ENCODE assay signal across 8 cellular contexts in genomic region chr5:146541956-146542849, GRCh38. TPM values are rescaled to one million over a fixed set of nuclear protein-coding genes. Genes with fewer than 3 reads are reported as not detected.
DNase-seq lines count a peak whose midpoint lies in the region; ATAC-seq and TF ChIP-seq lines count a peak whose summit lies in the region.

No MANE protein-coding gene starts in this region.

- no peaks in the 10 kb centered on the region for H3K36me3 ChIP-seq in thoracic aorta

- H3K4me3 ChIP-seq in fibroblast of mammary gland (ENCODE audit: control insufficient read depth, low read depth, low read length) (no peak overlapping the region), thoracic aorta (no peak overlapping the region)

- no peak overlapping the region for H3K4me3 Mint-ChIP-seq in activated T-cell treated with anti-CD3 and anti-CD28 coated beads, Interleukin-2, amount 50 U/mL, for 4 hours

- peaks cover 4% of the 10 kb centered on the region for H3K27me3 Mint-ChIP-seq in activated T-cell treated with anti-CD3 and anti-CD28 coated beads, Interleukin-2, amount 50 U/mL, for 4 hours (ENCODE audit: low read depth)

- H3K9me3 Mint-ChIP-seq in activated T-cell treated with anti-CD3 and anti-CD28 coated beads, Interleukin-2, amount 50 U/mL, for 4 hours = no peaks in the 10 kb centered on the region

- H3K9me3 ChIP-seq in thoracic aorta = no peaks in the 10 kb centered on the region

- H3K36me3 Mint-ChIP-seq in activated T-cell treated with anti-CD3 and anti-CD28 coated beads, Interleukin-2, amount 50 U/mL, for 4 hours (ENCODE audit: insufficient read depth) = no peaks in the 10 kb centered on the region

- TF ChIP-seq CTCF in fibroblast of mammary gland (conservative IDR thresholded peaks at IDR 0.05; ENCODE audit: control insufficient read depth, insufficient read depth, low read depth, low read length) (peak; percentile 71), omental fat pad (IDR thresholded peaks at IDR 0.05) (peak in 1 of 3 donors; percentile 77), thoracic aorta (IDR thresholded peaks at IDR 0.05) (peak; percentile 91)

- DNase-seq in DMS53 treated with DMSO at 0.1 percent for 48 hours (lab: John Stamatoyannopoulos, UW; ENCODE audit: unreplicated experiment) = peak; percentile 68
- DNase-seq in HT1080 (ENCODE audit: low read depth) = peak; percentile 62
- DNase-seq in OCI-M1 (lab: John Stamatoyannopoulos, UW) = peak; percentile 74
- DNase-seq in activated T-cell treated with anti-CD3 and anti-CD28 coated beads, Interleukin-2, amount 50 U/mL, for 4 hours = peak; percentile 60
- DNase-seq in fibroblast of mammary gland (ENCODE audit: low read depth) = peak; percentile 58
- DNase-seq in omental fat pad (ENCODE audit: low spot score) = peak; percentile 38
- peak; percentile 16 for DNase-seq in thoracic aorta (ENCODE audit: low spot score)

- no peaks in the 10 kb centered on the region for H3K4me1 ChIP-seq in thoracic aorta (ENCODE audit: control insufficient read depth in 1 of 2, low read depth in 2 of 2)

- H3K4me1 Mint-ChIP-seq in activated T-cell treated with anti-CD3 and anti-CD28 coated beads, Interleukin-2, amount 50 U/mL, for 4 hours (ENCODE audit: low read depth) = peaks cover 2% of the 10 kb centered on the region

- no peak overlapping the region for H3K27ac ChIP-seq in thoracic aorta

- no peaks in the 10 kb centered on the region for H3K27me3 ChIP-seq in thoracic aorta (replicated peaks; ENCODE audit: insufficient read depth)

- peak; percentile 99 for ATAC-seq in GM21515 (IDR thresholded peaks at IDR 0.05; ENCODE audit: unreplicated experiment)
- ATAC-seq in activated T-cell treated with anti-CD3 and anti-CD28 coated beads, Interleukin-2, amount 50 U/mL, for 4 hours = peak; percentile 85 to 93
- peak; percentile 83 for ATAC-seq in omental fat pad (ENCODE audit: low FRiP score)
- peak; percentile 82 for ATAC-seq in thoracic aorta (ENCODE audit: insufficient number of reproducible peaks, low FRiP score, low read depth)

RNA-seq across cellular contexts. Expression of gene GPR151, which starts 26.2 kb away (rescaled TPM):
- total RNA-seq in HT1080 (2014; rRNA removed; shearing (Covaris generic)) = not detected in 2 replicates
- polyA plus RNA-seq in HT1080 (2015; cell fraction: cytosol; rRNA removed) = not detected in 2 replicates
- not detected in 2 replicates for polyA plus RNA-seq in HT1080 (2015; cell fraction: nucleus; rRNA removed)
- total RNA-seq in activated T-cell treated with anti-CD3 and anti-CD28 coated beads, Interleukin-2, amount 50 U/mL, for 4 hours = not detected
- not detected for total RNA-seq in omental fat pad
- not detected for total RNA-seq in thoracic aorta

Comparison
In these comparisons a context has a peak if more than half of its experiments do, and no peak if none do; other contexts are left out.
1. DNase-seq: peak in every context shown above with its lines; median percentile 74 in OCI-M1; 68 in DMS53 treated with DMSO at 0.1 percent for 48 hours; 62 in HT1080; 60 in activated T-cell treated with anti-CD3 and anti-CD28 coated beads, Interleukin-2, amount 50 U/mL, for 4 hours; 58 in fibroblast of mammary gland; 38 in omental fat pad; 16 in thoracic aorta.